ENCODE assay signal across 8 cellular contexts in genomic region chr19:17205237-17206140, GRCh38. TPM values are rescaled to one million over a fixed set of nuclear protein-coding genes. Genes with fewer than 3 reads are reported as not detected.
DNase-seq lines count a peak whose midpoint lies in the region; ATAC-seq, FAIRE-seq and TF ChIP-seq lines count a peak whose summit lies in the region.

No MANE protein-coding gene starts in this region.

- TF ChIP-seq EP300 in GM12878 (IDR thresholded peaks at IDR 0.05; ENCODE audit: borderline replicate concordance in 1 of 2, control insufficient read depth in 1 of 2, low read depth in 2 of 2, low read length in 2 of 2) = no peak

- DNase-seq in CD14-positive monocyte (ENCODE audit: low spot score) (peak; percentile 70), HK-2 (ENCODE audit: unreplicated experiment) (peak; percentile 49), T-helper 17 cell (peak; percentile 30 to 58 (median 34)), GM12878 (ENCODE audit: low read depth, low spot score) (no peak), iris pigment epithelial cell (ENCODE audit: low read depth) (peak; percentile 62)
- DNase-seq in stimulated activated CD4-positive, alpha-beta T cell treated with anti-CD3 and anti-CD28 coated beads, Interleukin-2, amount 100 ng/mL, for 4 hours (ENCODE audit: low read depth) = peak; percentile 46

- TF ChIP-seq RAD21 in GM12878 (IDR thresholded peaks at IDR 0.05; ENCODE audit: insufficient read depth, low read depth, low read length) = peak; percentile 33

- no TSS peak for BruUV-seq in GM12878 (replicated peaks; lab: Mats Ljungman, UMichigan)

- H4K20me1 ChIP-seq in GM12878 (ENCODE audit: control insufficient read depth, insufficient read depth) = no peaks in the 10 kb centered on the region

- H2AFZ ChIP-seq in GM12878 (ENCODE audit: control insufficient read depth, low read depth, low read length) = no peak overlapping the region

- peaks cover 2% of the 10 kb centered on the region for H3K4me1 Mint-ChIP-seq in CD14-positive monocyte
- H3K4me1 Mint-ChIP-seq in T-helper 17 cell = no peaks in the 10 kb centered on the region

- H3K27me3 ChIP-seq in GM12878 (replicated peaks in 1 of 2; ENCODE audit: control insufficient read depth in 2 of 2, insufficient read depth in 2 of 2, low read length in 1 of 2) = no peaks in the 10 kb centered on the region

- H3K4me3 ChIP-seq in GM12878 = no peak overlapping the region

- no peak overlapping the region for H3K4me3 Mint-ChIP-seq in CD14-positive monocyte
- H3K4me3 Mint-ChIP-seq in T-helper 17 cell = no peak overlapping the region

- SMC1A ChIA-PET in GM12878 (lab: Charles Lee; ENCODE audit: uncharacterized antibody, unreplicated experiment) = no interaction called here

- whole genome bisulfite sequencing in GM12878 (ENCODE audit: insufficient coverage, insufficient replicate concordance, low lambda C conversion rate, missing lambda C conversion rate) = 74% methylated on average over 25 of the region's 27 CpGs

- intact Hi-C loops in CD14-positive monocyte (cut with micrococcal nuclease) (loop anchor here in 1 of 2 donors (5.0 kb wide), 1 partner anchor 77 kb away; the partner anchor contains the start of gene ANKLE1), GM12878 (cut with micrococcal nuclease; ENCODE audit: unreplicated experiment) (loop anchor here (1.0 kb wide), 2 partner anchors 77 to 138 kb away; no protein-coding TSS in a partner anchor)

- no peak overlapping the region for H3K27ac ChIP-seq in GM12878 (ENCODE audit: control insufficient read depth, insufficient read depth)

- ATAC-seq in T-helper 17 cell (peak; percentile 75), GM12878 (peak; percentile 77), HG02759 (IDR thresholded peaks at IDR 0.05; ENCODE audit: unreplicated experiment) (no peak), GM19452 (IDR thresholded peaks at IDR 0.05; ENCODE audit: unreplicated experiment) (no peak)

- H3K9ac ChIP-seq in GM12878 (ENCODE audit: control insufficient read depth, insufficient read depth, low read length) = no peak overlapping the region

- H3K27me3 Mint-ChIP-seq in CD14-positive monocyte (ENCODE audit: low read depth in 3 of 3) (peaks cover 0 to 4% (median 0%) of the 10 kb centered on the region in 3 donors), T-helper 17 cell (no peaks in the 10 kb centered on the region)

- FAIRE-seq in GM12878 (lab: Jason Lieb, UNC) = no peak

- H3K27ac Mint-ChIP-seq in CD14-positive monocyte = peak overlapping the region in 1 of 7 donors; percentile 16
- peak overlapping the region; percentile 81 for H3K27ac Mint-ChIP-seq in T-helper 17 cell

- no peaks in the 10 kb centered on the region for H3K79me2 ChIP-seq in GM12878 (ENCODE audit: control insufficient read depth, insufficient read depth, low read length)

- peaks cover 10 to 50% of the 10 kb centered on the region in 2 experiments; a peak in 3 of 4 replicates for H3K36me3 ChIP-seq in GM12878 (ENCODE audit: control insufficient read depth in 2 of 2, insufficient read depth in 2 of 2, low read length in 1 of 2)

- RAD21 ChIA-PET in GM12878 (lab: Charles Lee; ENCODE audit: unreplicated experiment) = interaction anchor here (1.3 kb wide), 1 partner anchor 55 kb away, joined by 3 read pairs; no protein-coding TSS in a partner anchor

- H3K9me3 ChIP-seq in T-helper 17 cell (ENCODE audit: control insufficient read depth, low read length, poor library complexity, severe bottlenecking) (no peaks in the 10 kb centered on the region), GM12878 (replicated peaks; ENCODE audit: control insufficient read depth, insufficient read depth, low read length) (no peaks in the 10 kb centered on the region)

- peaks cover 0 to 2% (median 0%) of the 10 kb centered on the region in 7 donors for H3K9me3 Mint-ChIP-seq in CD14-positive monocyte

- CTCF ChIA-PET in GM12878 (lab: Yijun Ruan, JAX) = interaction anchor here (0.6 to 2.4 kb wide), 5 partner anchors 9 to 1997 kb away, joined by 3 to 10 read pairs (median 3); partner anchors contain the start of genes ANKLE1, NR2C2AP and USE1

- H3K36me3 Mint-ChIP-seq in CD14-positive monocyte = peaks cover 80 to 90% of the 10 kb centered on the region in 2 donors
- peaks cover 3% of the 10 kb centered on the region for H3K36me3 Mint-ChIP-seq in T-helper 17 cell (ENCODE audit: low read depth)

- H3K4me2 ChIP-seq in GM12878 (ENCODE audit: control insufficient read depth, insufficient read depth) = no peak overlapping the region

- POLR2A ChIA-PET in GM12878 (lab: Charles Lee) = interaction anchor here (0.5 kb wide), 1 partner anchor 538 kb away, joined by 3 read pairs; no protein-coding TSS in a partner anchor

- in situ Hi-C loops in GM12878 (cut with MboI) = no loop called here

- no peaks in the 10 kb centered on the region for H3K4me1 ChIP-seq in GM12878 (ENCODE audit: control insufficient read depth, insufficient read depth, low read length)

- TF ChIP-seq CTCF in CD14-positive monocyte (IDR thresholded peaks at IDR 0.05) (peak; percentile 68), GM12878 (IDR thresholded peaks at IDR 0.05 in 2 of 3, conservative IDR thresholded peaks at IDR 0.05 in 1 of 3; ENCODE audit: control insufficient read depth in 2 of 3, extremely low read depth in 1 of 3, insufficient read depth in 1 of 3, low read depth in 3 of 3, low read length in 3 of 3) (peak; percentile 57 to 73 (median 71))

- TF ChIP-seq POLR2A in GM12878 (IDR thresholded peaks at IDR 0.05; ENCODE audit: low read depth, low read length) = peak; percentile 60

RNA-seq across cellular contexts. Expression of gene USE1, which starts 9.7 kb away (rescaled TPM):
- polyA plus RNA-seq in CD14-positive monocyte (10 to 100 TPM; 26.5 to 29.7 TPM), GM12878 (2011; rRNA removed) (7.4 and 13.8 TPM in 2 replicates), GM12878 (2014; fragmentation: Illumina TruSeq; extraction: Trizol) (3.7 and 9.7 TPM in 2 replicates), GM12878 (2014; fragmentation: Nextera tagmentation; extraction: Ambion mirVana) (10 to 100 TPM in 1 of 2 experiments, 1 to 10 TPM in 1; 9.7 to 15.4 TPM), GM12878 (2014; rRNA removed) (23.3 and 24.0 TPM in 2 replicates), GM12878 (2016; fragmentation: Nextera tagmentation; extraction: Ambion mirVana) (10 to 100 TPM; 18.1 to 23.7 TPM)
- total RNA-seq in T-helper 17 cell (10 to 100 TPM; 21.7 to 23.1 TPM), GM12878 (2014; rRNA removed) (10.9 and 16.7 TPM in 2 replicates), GM12878 (2014; rRNA removed; fragmentation: Illumina TruSeq; extraction: Trizol) (11.4 and 13.6 TPM in 2 replicates), GM12878 (2021) (18.6 and 19.6 TPM in 2 replicates)
- 12.2 and 13.0 TPM in 2 replicates for total RNA-seq in GM12878 (2013; cell fraction: nucleolus; rRNA removed)
- 25.4 TPM for polyA plus RNA-seq in GM12878 (2011; ENCODE audit: low read depth)
- polyA plus RNA-seq in GM12878 (2011; cell fraction: cytosol; rRNA removed) = 16.2 and 19.0 TPM in 2 replicates
- polyA plus RNA-seq in GM12878 (2011; cell fraction: nucleus; rRNA removed) = 23.2 and 23.5 TPM in 2 replicates
- 29.7 and 29.8 TPM in 2 replicates for polyA plus RNA-seq in GM12878 (2012)
- 5.6 and 6.7 TPM in 2 replicates for polyA minus RNA-seq in GM12878 (2011; rRNA and poly(A)+ RNA removed)
- 2.4 and 5.4 TPM in 2 replicates for polyA minus RNA-seq in GM12878 (2011; cell fraction: cytosol; rRNA and poly(A)+ RNA removed)
- 4.0 and 6.0 TPM in 2 replicates for polyA minus RNA-seq in GM12878 (2011; cell fraction: nucleus; rRNA and poly(A)+ RNA removed)

RNA-seq across cellular contexts. Expression of gene OCEL1, which starts 20.5 kb away (rescaled TPM):
- polyA plus RNA-seq in CD14-positive monocyte (10 to 100 TPM; 57.6 to 59.9 TPM), GM12878 (2011; rRNA removed) (1.4 and 2.8 TPM in 2 replicates), GM12878 (2014; fragmentation: Illumina TruSeq; extraction: Trizol) (7.4 and 9.9 TPM in 2 replicates), GM12878 (2014; fragmentation: Nextera tagmentation; extraction: Ambion mirVana) (1 to 10 TPM; 3.6 to 7.8 TPM), GM12878 (2014; rRNA removed) (7.5 and 7.8 TPM in 2 replicates), GM12878 (2016; fragmentation: Nextera tagmentation; extraction: Ambion mirVana) (10 to 100 TPM; 14.4 to 18.2 TPM)
- total RNA-seq in T-helper 17 cell (10 to 100 TPM; 13.9 to 14.9 TPM), GM12878 (2014; rRNA removed) (3.1 and 3.2 TPM in 2 replicates), GM12878 (2014; rRNA removed; fragmentation: Illumina TruSeq; extraction: Trizol) (3.2 and 3.4 TPM in 2 replicates), GM12878 (2021) (11.9 and 15.8 TPM in 2 replicates)
- 2.9 and 4.6 TPM in 2 replicates for total RNA-seq in GM12878 (2013; cell fraction: nucleolus; rRNA removed)
- 65.4 TPM for polyA plus RNA-seq in GM12878 (2011; ENCODE audit: low read depth)
- polyA plus RNA-seq in GM12878 (2011; cell fraction: cytosol; rRNA removed) = 5.3 and 7.2 TPM in 2 replicates
- polyA plus RNA-seq in GM12878 (2011; cell fraction: nucleus; rRNA removed) = 6.9 and 7.6 TPM in 2 replicates
- 11.7 and 15.6 TPM in 2 replicates for polyA plus RNA-seq in GM12878 (2012)
- 1.8 and 3.1 TPM in 2 replicates for polyA minus RNA-seq in GM12878 (2011; rRNA and poly(A)+ RNA removed)
- 1.9 and 7.1 TPM in 2 replicates for polyA minus RNA-seq in GM12878 (2011; cell fraction: cytosol; rRNA and poly(A)+ RNA removed)
- polyA minus RNA-seq in GM12878 (2011; cell fraction: nucleus; rRNA and poly(A)+ RNA removed) = 2.3 and 2.8 TPM in 2 replicates

RNA-seq across cellular contexts. Expression of gene NR2F6, which starts 40.2 kb away (rescaled TPM):
- polyA plus RNA-seq in CD14-positive monocyte (1 to 10 TPM in 1 of 2 donors, under 1 TPM in 1; 0.87 to 1.7 TPM), GM12878 (2011; rRNA removed) (1.7 and 3.9 TPM in 2 replicates), GM12878 (2014; fragmentation: Illumina TruSeq; extraction: Trizol) (0.48 and 1.4 TPM in 2 replicates), GM12878 (2014; fragmentation: Nextera tagmentation; extraction: Ambion mirVana) (under 1 TPM; 0.18 to 0.75 TPM), GM12878 (2014; rRNA removed) (11.3 and 14.1 TPM in 2 replicates), GM12878 (2016; fragmentation: Nextera tagmentation; extraction: Ambion mirVana) (1 to 10 TPM; 8.4 to 8.6 TPM)
- total RNA-seq in T-helper 17 cell (1 to 10 TPM; 1.8 to 2.1 TPM), GM12878 (2014; rRNA removed) (11.8 and 12.8 TPM in 2 replicates), GM12878 (2014; rRNA removed; fragmentation: Illumina TruSeq; extraction: Trizol) (2.3 and 2.7 TPM in 2 replicates), GM12878 (2021) (13.3 and 15.5 TPM in 2 replicates)
- total RNA-seq in GM12878 (2013; cell fraction: nucleolus; rRNA removed) = 4.8 and 4.9 TPM in 2 replicates
- polyA plus RNA-seq in GM12878 (2011; ENCODE audit: low read depth) = 0.62 TPM
- 5.8 and 10.7 TPM in 2 replicates for polyA plus RNA-seq in GM12878 (2011; cell fraction: cytosol; rRNA removed)
- 7.8 and 12.0 TPM in 2 replicates for polyA plus RNA-seq in GM12878 (2011; cell fraction: nucleus; rRNA removed)
- polyA plus RNA-seq in GM12878 (2012) = 4.0 and 5.0 TPM in 2 replicates
- polyA minus RNA-seq in GM12878 (2011; rRNA and poly(A)+ RNA removed) = 2.1 and 3.1 TPM in 2 replicates
- 6.3 and 6.9 TPM in 2 replicates for polyA minus RNA-seq in GM12878 (2011; cell fraction: cytosol; rRNA and poly(A)+ RNA removed)
- polyA minus RNA-seq in GM12878 (2011; cell fraction: nucleus; rRNA and poly(A)+ RNA removed) = 2.2 and 4.7 TPM in 2 replicates

RNA-seq across cellular contexts. Expression of gene USHBP1, which starts 59.1 kb away (rescaled TPM):
- polyA plus RNA-seq in CD14-positive monocyte (not detected), GM12878 (2011; rRNA removed) (0.07 TPM in 1 of 2 replicates, not detected in the other), GM12878 (2014; fragmentation: Illumina TruSeq; extraction: Trizol) (not detected in 2 replicates), GM12878 (2014; fragmentation: Nextera tagmentation; extraction: Ambion mirVana) (under 1 TPM in 1 of 2 experiments, not detected in 1; 0.05 TPM), GM12878 (2014; rRNA removed) (0.12 and 0.33 TPM in 2 replicates), GM12878 (2016; fragmentation: Nextera tagmentation; extraction: Ambion mirVana) (under 1 TPM; 0.33 to 0.44 TPM)
- total RNA-seq in T-helper 17 cell (under 1 TPM in 1 of 2 donors, not detected in 1; 0.26 TPM), GM12878 (2014; rRNA removed) (0.11 and 0.96 TPM in 2 replicates), GM12878 (2014; rRNA removed; fragmentation: Illumina TruSeq; extraction: Trizol) (0.09 TPM in 1 of 2 replicates, not detected in the other), GM12878 (2021) (0.27 and 0.62 TPM in 2 replicates)
- 0.58 and 0.61 TPM in 2 replicates for total RNA-seq in GM12878 (2013; cell fraction: nucleolus; rRNA removed)
- not detected for polyA plus RNA-seq in GM12878 (2011; ENCODE audit: low read depth)
- polyA plus RNA-seq in GM12878 (2011; cell fraction: cytosol; rRNA removed) = 0.03 and 0.18 TPM in 2 replicates
- 0.48 and 1.1 TPM in 2 replicates for polyA plus RNA-seq in GM12878 (2011; cell fraction: nucleus; rRNA removed)
- 0.09 and 0.31 TPM in 2 replicates for polyA plus RNA-seq in GM12878 (2012)
- polyA minus RNA-seq in GM12878 (2011; rRNA and poly(A)+ RNA removed) = 0.15 TPM in 1 of 2 replicates, not detected in the other
- not detected in 2 replicates for polyA minus RNA-seq in GM12878 (2011; cell fraction: cytosol; rRNA and poly(A)+ RNA removed)
- polyA minus RNA-seq in GM12878 (2011; cell fraction: nucleus; rRNA and poly(A)+ RNA removed) = 0.12 and 1.1 TPM in 2 replicates

Comparison
In these comparisons a context has a peak if more than half of its experiments do, and no peak if none do; other contexts are left out.
1. ATAC-seq: peak in T-helper 17 cell (single experiment) and GM12878 (single experiment); none in HG02759 (single experiment) and GM19452 (single experiment).